Comparison of ENCODE assay signal across 11 cellular contexts in the genomic region with DNA sequence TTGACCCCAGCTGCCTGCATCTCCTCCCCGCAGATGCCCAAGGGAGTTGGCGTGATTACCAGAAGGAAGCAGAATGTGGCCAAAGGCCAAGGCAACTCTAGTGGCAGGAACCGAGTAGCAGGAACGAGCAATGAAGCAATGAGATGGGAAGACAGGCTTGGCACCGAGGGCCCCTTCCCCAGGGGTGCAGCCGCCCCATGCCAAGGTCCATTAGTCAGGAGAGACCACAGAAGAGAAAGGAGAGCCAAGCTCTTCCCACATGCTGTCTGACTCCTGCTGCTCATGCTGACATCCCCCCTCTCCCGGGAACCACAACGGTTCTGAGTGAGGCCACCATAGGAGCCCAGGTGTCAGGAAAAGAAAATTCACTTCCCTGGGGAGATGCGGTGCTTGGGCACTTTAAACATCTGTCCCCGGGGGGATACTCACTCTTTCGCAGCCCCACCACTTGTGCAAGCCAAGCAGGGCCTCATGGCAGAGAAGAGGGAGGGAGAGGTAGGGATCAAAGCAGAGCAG.
A peak's percentile ranks its signal among the peaks of the same experiment; 100 is the strongest.
DNase-seq lines count a peak whose midpoint lies in the region; ATAC-seq and TF ChIP-seq lines count a peak whose summit lies in the region.
"Had no signal": no experiment of that assay in that cellular context is flagged by ENCODE, and none has a peak within 500 bp of the region (broad histone marks: within the 10 kb centered on the region; RNA-seq: fewer than 3 reads in every experiment).

No MANE protein-coding gene starts in this region.

- H3K36me3 ChIP-seq in thyroid gland, result peaks cover 12 to 18% of the 10 kb centered on the region in 2 donors

- no peak overlapping the region for H3K4me3 Mint-ChIP-seq in activated T-helper 17 cell treated with anti-CD3 and anti-CD28 coated beads, Interleukin-2, amount 50 U/mL, for 72 hours
- H3K4me3 Mint-ChIP-seq: activated CD4-positive, alpha-beta memory T cell treated with anti-CD3 and anti-CD28 coated beads for 36 hours had no signal

- no peaks in the 10 kb centered on the region for H3K9me3 Mint-ChIP-seq in activated T-helper 17 cell treated with anti-CD3 and anti-CD28 coated beads, Interleukin-2, amount 50 U/mL, for 72 hours
- H3K9me3 Mint-ChIP-seq: activated CD4-positive, alpha-beta memory T cell treated with anti-CD3 and anti-CD28 coated beads for 36 hours had no signal

- no peak overlapping the region for H3K4me3 ChIP-seq in thyroid gland (replicated peaks in 1 of 3)
- H3K4me3 ChIP-seq: A549 had no signal

- H3K36me3 Mint-ChIP-seq in activated T-helper 17 cell treated with anti-CD3 and anti-CD28 coated beads, Interleukin-2, amount 50 U/mL, for 72 hours (ENCODE audit: low read depth), result peaks cover 60% of the 10 kb centered on the region

- no peak for TF ChIP-seq CTCF in thyroid gland (IDR thresholded peaks at IDR 0.05)

- no peaks in the 10 kb centered on the region for H3K9me3 ChIP-seq in thyroid gland
- H3K9me3 ChIP-seq: A549 had no signal

- peak overlapping the region; percentile 48 for H3K27ac Mint-ChIP-seq in activated T-helper 17 cell treated with anti-CD3 and anti-CD28 coated beads, Interleukin-2, amount 50 U/mL, for 72 hours
- H3K27ac Mint-ChIP-seq: activated CD4-positive, alpha-beta memory T cell treated with anti-CD3 and anti-CD28 coated beads for 36 hours had no signal

- no peaks in the 10 kb centered on the region for H3K27me3 ChIP-seq in thyroid gland

- H3K4me1 ChIP-seq in thyroid gland, result peaks cover 7 to 35% of the 10 kb centered on the region in 2 donors

- H3K27me3 Mint-ChIP-seq in activated T-helper 17 cell treated with anti-CD3 and anti-CD28 coated beads, Interleukin-2, amount 50 U/mL, for 72 hours, result no peaks in the 10 kb centered on the region
- H3K27me3 Mint-ChIP-seq: activated CD4-positive, alpha-beta memory T cell treated with anti-CD3 and anti-CD28 coated beads for 36 hours had no signal

- WGBS in thyroid gland, 2 donors, result 24 to 46% methylated on average over 11 of the region's 11 CpGs

- H3K4me1 Mint-ChIP-seq in activated T-helper 17 cell treated with anti-CD3 and anti-CD28 coated beads, Interleukin-2, amount 50 U/mL, for 72 hours, result no peaks in the 10 kb centered on the region

- peak overlapping the region in 2 of 3 donors; percentile 13 to 48 for H3K27ac ChIP-seq in thyroid gland
- H3K27ac ChIP-seq: A549 had no signal

- DNase-seq in NCI-H82 (lab: John Stamatoyannopoulos, UW) (peak; percentile 63), NCI-H82 treated with DMSO at 0.1 percent for 48 hours (lab: John Stamatoyannopoulos, UW; ENCODE audit: unreplicated experiment) (no peak), left cardiac atrium (peak; percentile 73), thyroid gland (peak; percentile 78 to 83), COLO668 (lab: John Stamatoyannopoulos, UW; ENCODE audit: unreplicated experiment) (no peak), T-helper 1 cell (no peak)
- DNase-seq: activated CD4-positive, alpha-beta memory T cell treated with anti-CD3 and anti-CD28 coated beads for 36 hours; NCI-H146 had no signal

- no peak for TF ChIP-seq POLR2A in thyroid gland (IDR thresholded peaks at IDR 0.05)

- ATAC-seq in activated T-helper 17 cell treated with anti-CD3 and anti-CD28 coated beads, Interleukin-2, amount 50 U/mL, for 72 hours (replicated peaks), result no peak
- ATAC-seq in left cardiac atrium (peak; percentile 20 to 36), HG03045 (IDR thresholded peaks at IDR 0.05; ENCODE audit: unreplicated experiment) (no peak)

- intact Hi-C loops in left cardiac atrium (cut with DNase I) (loop anchor here in 1 of 2 donors (5.0 kb wide), 1 partner anchor 146 kb away; no protein-coding TSS in a partner anchor), thyroid gland (cut with DNase I) (loop anchor here (2.0 kb wide), 1 partner anchor 146 kb away; no protein-coding TSS in a partner anchor)

Comparison
In these comparisons a context has a peak if more than half of its experiments do, and no peak if none do; other contexts are left out.
1. DNase-seq: peak in NCI-H82 (single experiment), left cardiac atrium (single experiment) and thyroid gland (2 of 2); none in NCI-H82 treated with DMSO at 0.1 percent for 48 hours (single experiment), COLO668 (single experiment) and T-helper 1 cell (0 of 5).
2. ATAC-seq: peak in left cardiac atrium (2 of 2); none in activated T-helper 17 cell treated with anti-CD3 and anti-CD28 coated beads, Interleukin-2, amount 50 U/mL, for 72 hours (single experiment) and HG03045 (single experiment).